In the genomic region with DNA sequence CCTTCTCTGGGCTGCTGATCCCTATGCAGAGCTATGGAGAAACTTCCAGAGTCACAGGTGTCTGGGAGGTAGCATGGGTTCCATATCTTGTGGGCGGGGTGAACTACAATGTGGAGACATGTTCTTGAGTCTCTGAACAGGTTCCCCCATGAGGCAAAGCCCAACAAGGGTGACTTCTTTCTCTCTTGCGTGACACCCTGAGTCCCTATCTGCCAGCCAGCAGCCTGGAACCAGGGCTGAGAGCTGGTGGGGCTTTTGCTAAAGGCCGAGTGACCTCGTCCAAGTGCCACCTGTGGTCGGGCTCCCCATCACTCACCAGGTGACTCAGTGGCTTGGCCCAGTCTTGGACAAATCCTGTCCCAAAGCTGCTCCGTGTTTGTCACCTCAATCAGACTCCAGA, we compare ENCODE assay signal across 8 cellular contexts.
"Had no signal": no experiment of that assay in that cellular context is flagged by ENCODE, and none has a peak within 500 bp of the region (broad histone marks: within the 10 kb centered on the region; RNA-seq: fewer than 3 reads in every experiment).

No MANE protein-coding gene starts in this region.

- DNase-seq: IMR-90 had no signal

- FAIRE-seq: H1, H54, HTR-8/SVneo, K562 had no signal

- H3K36me3 ChIP-seq: HAP-1 had no signal

- ATAC-seq: GM23338, HCT116, K562 had no signal

- H3K27ac Mint-ChIP-seq: GM23338 had no signal

- H3K9me3 Mint-ChIP-seq: GM23338 had no signal

- H3K9me3 ChIP-seq: HAP-1 had no signal

- H3K4me2 ChIP-seq: GM23338 had no signal

- H3K4me3 ChIP-seq: GM23338, HAP-1, K562 had no signal

- H3K4me3 Mint-ChIP-seq: GM23338 had no signal
